ENCODE assay signal across 21 cellular contexts in genomic region chr17:75706042-75706728, GRCh38. TPM values are rescaled to one million over a fixed set of nuclear protein-coding genes. Genes with fewer than 3 reads are reported as not detected.
DNase-seq lines count a peak whose midpoint lies in the region; ATAC-seq and TF ChIP-seq lines count a peak whose summit lies in the region.
"Had no signal": no experiment of that assay in that cellular context is flagged by ENCODE, and none has a peak within 500 bp of the region (broad histone marks: within the 10 kb centered on the region; RNA-seq: fewer than 3 reads in every experiment).

No MANE protein-coding gene starts in this region.

- H3K4me3 ChIP-seq in RWPE2 (ENCODE audit: severe bottlenecking) (no peak overlapping the region), esophagus squamous epithelium (no peak overlapping the region), skin epidermis (no peak overlapping the region), esophagus muscularis mucosa (no peak overlapping the region)
- H3K4me3 ChIP-seq: hepatocyte had no signal

- H3K4me1 ChIP-seq in RWPE2 (ENCODE audit: insufficient read depth, poor library complexity, severe bottlenecking) (peaks cover 24% of the 10 kb centered on the region), esophagus squamous epithelium (peaks cover 15 to 46% (median 27%) of the 10 kb centered on the region in 3 donors), esophagus muscularis mucosa (peaks cover 3 to 28% (median 17%) of the 10 kb centered on the region in 4 donors)

- H3K27ac ChIP-seq in RWPE2 (ENCODE audit: poor library complexity, severe bottlenecking), result peak overlapping the region; percentile 100
- peak overlapping the region; percentile 2 to 82 (median 62) for H3K27ac ChIP-seq in esophagus squamous epithelium
- peak overlapping the region in 15 of 21 experiments; percentile 22 to 76 (median 51) for H3K27ac ChIP-seq in skin epidermis
- peak overlapping the region in 2 of 4 donors; percentile 30 to 55 for H3K27ac ChIP-seq in esophagus muscularis mucosa (replicated peaks in 1 of 4)
- H3K27ac ChIP-seq: hepatocyte had no signal

- no peaks in the 10 kb centered on the region for H3K27me3 Mint-ChIP-seq in Calu3 (ENCODE audit: unreplicated experiment)
- H3K27me3 Mint-ChIP-seq: activated naive CD8-positive, alpha-beta T cell treated with anti-CD3 and anti-CD28 coated beads for 36 hours; CD4-positive, alpha-beta memory T cell; stimulated activated naive B cell treated with anti-CD40 and anti-IgM and Interleukin-4, amounts not matched to agents 10 μg/mL and 1 μg/mL and 100 μg/mL, for 72 hours had no signal

- TF ChIP-seq CTCF in Calu3 (IDR thresholded peaks at IDR 0.05; ENCODE audit: unreplicated experiment), result no peak
- no peak for TF ChIP-seq CTCF in RWPE2 (IDR thresholded peaks at IDR 0.05; ENCODE audit: poor library complexity, severe bottlenecking)
- no peak for TF ChIP-seq CTCF in esophagus squamous epithelium (IDR thresholded peaks at IDR 0.05)
- no peak for TF ChIP-seq CTCF in esophagus muscularis mucosa (IDR thresholded peaks at IDR 0.05)

- DNase-seq in Calu3, result no peak
- no peak for DNase-seq in RWPE2 (ENCODE audit: low spot score)
- no peak for DNase-seq in esophagus squamous epithelium (lab: John Stamatoyannopoulos, UW)
- no peak for DNase-seq in esophagus muscularis mucosa (ENCODE audit: extremely low spot score)
- DNase-seq in effector CD4-positive, alpha-beta T cell, result no peak
- no peak for DNase-seq in GF-D8 (lab: John Stamatoyannopoulos, UW)
- DNase-seq: activated naive CD8-positive, alpha-beta T cell treated with anti-CD3 and anti-CD28 coated beads for 36 hours; CD4-positive, alpha-beta memory T cell; DMS79; GOT3; MM.1S; NCI-H187 treated with DMSO at 0.1 percent for 48 hours; NCI-H345; NK-92 treated with Interleukin-12 subunit alpha and Interleukin-12 subunit beta, amount 100 ng/mL, for 24 hours; SIG-M5; stimulated activated naive B cell treated with anti-CD40 and anti-IgM and Interleukin-4, amounts not matched to agents 10 μg/mL and 1 μg/mL and 100 μg/mL, for 72 hours; trophoblast cell had no signal

- TF ChIP-seq POLR2A in esophagus squamous epithelium (IDR thresholded peaks at IDR 0.05) (no peak), esophagus muscularis mucosa (IDR thresholded peaks at IDR 0.05; ENCODE audit: low read depth) (no peak)

- peaks cover 53% of the 10 kb centered on the region for H3K36me3 Mint-ChIP-seq in Calu3 (ENCODE audit: insufficient read depth, unreplicated experiment)

- peaks cover 30% of the 10 kb centered on the region for H3K4me1 Mint-ChIP-seq in Calu3 (ENCODE audit: low read depth, unreplicated experiment)
- H3K4me1 Mint-ChIP-seq: activated naive CD8-positive, alpha-beta T cell treated with anti-CD3 and anti-CD28 coated beads for 36 hours; CD4-positive, alpha-beta memory T cell had no signal

- H3K27me3 ChIP-seq in RWPE2 (ENCODE audit: insufficient read depth, poor library complexity, severe bottlenecking), result no peaks in the 10 kb centered on the region
- no peaks in the 10 kb centered on the region for H3K27me3 ChIP-seq in esophagus squamous epithelium
- no peaks in the 10 kb centered on the region for H3K27me3 ChIP-seq in esophagus muscularis mucosa
- H3K27me3 ChIP-seq: hepatocyte had no signal

- H3K36me3 ChIP-seq in RWPE2 (ENCODE audit: low read depth), result peaks cover 72% of the 10 kb centered on the region
- peaks cover 38 to 79% (median 39%) of the 10 kb centered on the region in 3 donors for H3K36me3 ChIP-seq in esophagus squamous epithelium
- H3K36me3 ChIP-seq in esophagus muscularis mucosa, result peaks cover 61 to 78% (median 76%) of the 10 kb centered on the region in 4 donors

- no peak overlapping the region for H3K4me3 Mint-ChIP-seq in Calu3 (ENCODE audit: low read depth, unreplicated experiment)
- H3K4me3 Mint-ChIP-seq: activated naive CD8-positive, alpha-beta T cell treated with anti-CD3 and anti-CD28 coated beads for 36 hours; activated T-helper 1 cell treated with anti-CD3 and anti-CD28 coated beads, Interleukin-12 subunit alpha, Interleukin-12 subunit beta, Interleukin-2, Interleukin-4 antibody, amounts not matched to agents 30 ng/mL and 10 ng/mL and 1 ng/mL, durations not matched to agents 14 hours and 24 hours and 36 hours; CD4-positive, alpha-beta memory T cell; stimulated activated naive B cell treated with anti-CD40 and anti-IgM and Interleukin-4, amounts not matched to agents 10 μg/mL and 1 μg/mL and 100 μg/mL, for 72 hours had no signal

- H3K9me3 ChIP-seq in RWPE2 (ENCODE audit: severe bottlenecking), result no peaks in the 10 kb centered on the region
- H3K9me3 ChIP-seq in esophagus squamous epithelium, result no peaks in the 10 kb centered on the region
- no peaks in the 10 kb centered on the region for H3K9me3 ChIP-seq in esophagus muscularis mucosa

- intact Hi-C loops in Calu3 (cut with micrococcal nuclease; ENCODE audit: unreplicated experiment), result no loop called here
- intact Hi-C loops in esophagus squamous epithelium (cut with DNase I), result no loop called here
- intact Hi-C loops in esophagus muscularis mucosa (cut with DNase I), result no loop called here

- TF ChIP-seq EP300 in esophagus muscularis mucosa (IDR thresholded peaks at IDR 0.05), result no peak

- H3K27ac Mint-ChIP-seq in Calu3 (ENCODE audit: unreplicated experiment), result peak overlapping the region; percentile 86
- H3K27ac Mint-ChIP-seq: activated T-helper 1 cell treated with anti-CD3 and anti-CD28 coated beads, Interleukin-12 subunit alpha, Interleukin-12 subunit beta, Interleukin-2, Interleukin-4 antibody, amounts not matched to agents 30 ng/mL and 10 ng/mL and 1 ng/mL, durations not matched to agents 14 hours and 24 hours and 36 hours; CD4-positive, alpha-beta memory T cell; stimulated activated naive B cell treated with anti-CD40 and anti-IgM and Interleukin-4, amounts not matched to agents 10 μg/mL and 1 μg/mL and 100 μg/mL, for 72 hours had no signal

- no peaks in the 10 kb centered on the region for H3K9me3 Mint-ChIP-seq in Calu3 (ENCODE audit: low read depth, unreplicated experiment)
- H3K9me3 Mint-ChIP-seq: activated naive CD8-positive, alpha-beta T cell treated with anti-CD3 and anti-CD28 coated beads for 36 hours; activated T-helper 1 cell treated with anti-CD3 and anti-CD28 coated beads, Interleukin-12 subunit alpha, Interleukin-12 subunit beta, Interleukin-2, Interleukin-4 antibody, amounts not matched to agents 30 ng/mL and 10 ng/mL and 1 ng/mL, durations not matched to agents 14 hours and 24 hours and 36 hours; CD4-positive, alpha-beta memory T cell; stimulated activated naive B cell treated with anti-CD40 and anti-IgM and Interleukin-4, amounts not matched to agents 10 μg/mL and 1 μg/mL and 100 μg/mL, for 72 hours had no signal

- 69 to 93% methylated on average over 3 to 7 of the region's 20 CpGs for WGBS in esophagus squamous epithelium, 2 donors
- 86% methylated on average over 11 of the region's 20 CpGs for WGBS in esophagus muscularis mucosa

- CTCF ChIA-PET in Calu3 (lab: Charles Lee), result interaction anchor here (1.2 to 2.4 kb wide), 5 partner anchors 8 to 22 kb away, joined by 3 to 17 read pairs (median 7); partner anchors contain the start of gene ITGB4

- ATAC-seq in RWPE2 (ENCODE audit: low read depth) (no peak), GM19452 (IDR thresholded peaks at IDR 0.05; ENCODE audit: unreplicated experiment) (no peak)

- BruUV-seq in Calu3 (replicated peaks; lab: Mats Ljungman, UMichigan), result TSS peak; percentile 8

RNA-seq across cellular contexts. Expression of gene ITGB4, which starts 15.1 kb away (rescaled TPM):
- total RNA-seq in Calu3 (2022) (253 and 301 TPM in 2 replicates), esophagus squamous epithelium (100 to 1,000 TPM in 1 of 4 donors, 10 to 100 TPM in 3; 60.6 to 115 (median 82.3) TPM), esophagus muscularis mucosa (10 to 100 TPM; 36.5 to 57.4 (median 46.6) TPM)

RNA-seq across cellular contexts. Expression of gene SAP30BP, which starts 39.0 kb away (rescaled TPM):
- total RNA-seq in Calu3 (2022) (96.4 and 98.4 TPM in 2 replicates), esophagus squamous epithelium (10 to 100 TPM; 33.9 to 72.7 (median 44.4) TPM), esophagus muscularis mucosa (10 to 100 TPM; 50.3 to 81.3 (median 77.6) TPM)

RNA-seq across cellular contexts. Expression of gene RECQL5, which starts 39.2 kb away (rescaled TPM):
- 71.3 and 87.3 TPM in 2 replicates for total RNA-seq in Calu3 (2022)
- 10 to 100 TPM; 25.1 to 82.8 (median 34.0) TPM for total RNA-seq in esophagus squamous epithelium
- total RNA-seq in esophagus muscularis mucosa, result 10 to 100 TPM in 3 of 4 donors, 1 to 10 TPM in 1; 6.3 to 14.7 (median 11.9) TPM

RNA-seq across cellular contexts. Expression of gene GALK1, which starts 58.8 kb away (rescaled TPM):
- total RNA-seq in Calu3 (2022) (20.4 and 20.5 TPM in 2 replicates), esophagus squamous epithelium (10 to 100 TPM; 16.4 to 30.9 (median 20.2) TPM), esophagus muscularis mucosa (10 to 100 TPM; 16.9 to 34.1 (median 24.4) TPM)
